8 cellular contexts compared by ENCODE assay signal in genomic region chr19:39832341-39833083, GRCh38. TPM values are rescaled to one million over a fixed set of nuclear protein-coding genes. Genes with fewer than 3 reads are reported as not detected.
DNase-seq lines count a peak whose midpoint lies in the region; ATAC-seq and TF ChIP-seq lines count a peak whose summit lies in the region.

No MANE protein-coding gene starts in this region.

- no peaks in the 10 kb centered on the region for H3K9me3 ChIP-seq in CD8-positive, alpha-beta memory T cell (ENCODE audit: low read length)
- H3K9me3 ChIP-seq in SJSA1 (replicated peaks) = no peaks in the 10 kb centered on the region
- H3K9me3 ChIP-seq in esophagus muscularis mucosa = no peaks in the 10 kb centered on the region
- no peaks in the 10 kb centered on the region for H3K9me3 ChIP-seq in ovary

- peak overlapping the region; percentile 80 to 91 (median 83) for H3K4me3 Mint-ChIP-seq in CD8-positive, alpha-beta memory T cell

- peak overlapping the region; percentile 70 to 96 (median 94) for H3K27ac Mint-ChIP-seq in CD8-positive, alpha-beta memory T cell

- H3K36me3 Mint-ChIP-seq in CD8-positive, alpha-beta memory T cell = peaks cover 13 to 70% (median 15%) of the 10 kb centered on the region in 3 donors

- WGBS in esophagus muscularis mucosa = 77% methylated on average over 5 of the region's 5 CpGs
- 42 to 49% (median 47%) methylated on average over 5 of the region's 5 CpGs for WGBS in ovary, 3 donors

- POLR2A ChIA-PET in CD8-positive, alpha-beta memory T cell (lab: Charles Lee) = no interaction called here

- peaks cover 37 to 55% (median 39%) of the 10 kb centered on the region in 3 donors for H3K4me1 Mint-ChIP-seq in CD8-positive, alpha-beta memory T cell

- TF ChIP-seq CTCF in esophagus muscularis mucosa (IDR thresholded peaks at IDR 0.05) (no peak), ovary (IDR thresholded peaks at IDR 0.05) (no peak)

- DNase-seq in CD8-positive, alpha-beta memory T cell = peak in 2 of 5 donors; percentile 25 to 33
- DNase-seq in SJSA1 (ENCODE audit: low read depth in 1 of 2, low spot score in 2 of 2) = no peak
- no peak for DNase-seq in esophagus muscularis mucosa (ENCODE audit: extremely low spot score)
- DNase-seq in ovary = no peak
- no peak for DNase-seq in kidney glomerular epithelial cell (lab: John Stamatoyannopoulos, UW)

- H3K27ac ChIP-seq in CD8-positive, alpha-beta memory T cell (ENCODE audit: low read depth, low read length) = peak overlapping the region; percentile 97
- H3K27ac ChIP-seq in SJSA1 (no peak overlapping the region), esophagus muscularis mucosa (replicated peaks in 1 of 4) (peak overlapping the region in 3 of 4 donors; percentile 74 to 91 (median 80)), ovary (peak overlapping the region; percentile 56 to 69)

- H3K27me3 Mint-ChIP-seq in CD8-positive, alpha-beta memory T cell = no peaks in the 10 kb centered on the region

- CTCF ChIA-PET in CD8-positive, alpha-beta memory T cell (lab: Charles Lee) = interaction anchor here (1.8 to 2.1 kb wide), 3 partner anchors 11 to 40 kb away, joined by 6 to 27 read pairs (median 6); partner anchors contain the start of gene FBL

- H3K9me3 Mint-ChIP-seq in CD8-positive, alpha-beta memory T cell = no peaks in the 10 kb centered on the region

- peak overlapping the region; percentile 96 for H3K4me3 ChIP-seq in CD8-positive, alpha-beta memory T cell (ENCODE audit: low read length)
- H3K4me3 ChIP-seq in SJSA1 (peak overlapping the region; percentile 62; the same call in 1 of the 2 replicates), esophagus muscularis mucosa (peak overlapping the region; percentile 76 to 93 (median 90)), ovary (peak overlapping the region; percentile 72)

- intact Hi-C loops in esophagus muscularis mucosa (cut with DNase I) = no loop called here
- intact Hi-C loops in ovary (cut with DNase I) = no loop called here

- peaks cover 22% of the 10 kb centered on the region for H3K4me1 ChIP-seq in CD8-positive, alpha-beta memory T cell (ENCODE audit: insufficient read depth, low read length)
- H3K4me1 ChIP-seq in SJSA1 (replicated peaks) (peaks cover 14% of the 10 kb centered on the region), esophagus muscularis mucosa (peaks cover 22 to 32% (median 25%) of the 10 kb centered on the region in 4 donors), ovary (ENCODE audit: insufficient read depth) (peaks cover 4% of the 10 kb centered on the region)

- TF ChIP-seq EP300 in esophagus muscularis mucosa (IDR thresholded peaks at IDR 0.05) = no peak
- no peak for TF ChIP-seq EP300 in ovary (IDR thresholded peaks at IDR 0.05)

- H3K27me3 ChIP-seq in CD8-positive, alpha-beta memory T cell (ENCODE audit: insufficient read depth, low read length, poor library complexity, severe bottlenecking) = no peaks in the 10 kb centered on the region
- H3K27me3 ChIP-seq in SJSA1 (replicated peaks) = no peaks in the 10 kb centered on the region
- H3K27me3 ChIP-seq in esophagus muscularis mucosa = no peaks in the 10 kb centered on the region
- H3K27me3 ChIP-seq in ovary = no peaks in the 10 kb centered on the region

- no peak for ATAC-seq in GM21576 (IDR thresholded peaks at IDR 0.05; ENCODE audit: unreplicated experiment)
- no peak for ATAC-seq in GM19324 (IDR thresholded peaks at IDR 0.05; ENCODE audit: low FRiP score, unreplicated experiment)
- ATAC-seq in GM19455 (IDR thresholded peaks at IDR 0.05; ENCODE audit: unreplicated experiment) = no peak

- TF ChIP-seq POLR2A in esophagus muscularis mucosa (IDR thresholded peaks at IDR 0.05; ENCODE audit: low read depth) = no peak
- TF ChIP-seq POLR2A in ovary (IDR thresholded peaks at IDR 0.05) = no peak

- peaks cover 34% of the 10 kb centered on the region for H3K36me3 ChIP-seq in CD8-positive, alpha-beta memory T cell (ENCODE audit: insufficient read depth, low read length)
- peaks cover 49% of the 10 kb centered on the region for H3K36me3 ChIP-seq in SJSA1
- H3K36me3 ChIP-seq in esophagus muscularis mucosa = peaks cover 39 to 78% (median 68%) of the 10 kb centered on the region in 4 donors
- no peaks in the 10 kb centered on the region for H3K36me3 ChIP-seq in ovary

RNA-seq across cellular contexts. Expression of gene DYRK1B, which starts 1.4 kb away (rescaled TPM):
- total RNA-seq in CD8-positive, alpha-beta memory T cell = 1 to 10 TPM; 7.9 to 9.1 TPM
- 15.3 TPM for polyA plus RNA-seq in CD8-positive, alpha-beta memory T cell
- 1.9 and 2.0 TPM in 2 replicates for total RNA-seq in SJSA1 (2014; rRNA removed; shearing (Covaris generic))
- total RNA-seq in esophagus muscularis mucosa (10 to 100 TPM in 3 of 4 donors, 1 to 10 TPM in 1; 9.3 to 19.4 (median 15.4) TPM), ovary (10 to 100 TPM; 10.1 to 17.8 (median 13.4) TPM)
- 10 to 100 TPM; 18.1 to 31.0 TPM for polyA plus RNA-seq in ovary

RNA-seq across cellular contexts. Expression of gene FBL, which starts 13.7 kb away (rescaled TPM):
- total RNA-seq in CD8-positive, alpha-beta memory T cell = 100 to 1,000 TPM; 661 to 682 TPM
- 182 TPM for polyA plus RNA-seq in CD8-positive, alpha-beta memory T cell
- total RNA-seq in SJSA1 (2014; rRNA removed; shearing (Covaris generic)) = 162 and 189 TPM in 2 replicates
- total RNA-seq in esophagus muscularis mucosa = 100 to 1,000 TPM in 2 of 4 donors, 10 to 100 TPM in 2; 90.6 to 142 (median 96.7) TPM
- 100 to 1,000 TPM; 218 to 494 (median 369) TPM for total RNA-seq in ovary
- 100 to 1,000 TPM; 378 to 532 TPM for polyA plus RNA-seq in ovary

RNA-seq across cellular contexts. Expression of gene LEUTX, which starts 53.9 kb away (rescaled TPM):
- total RNA-seq in CD8-positive, alpha-beta memory T cell = not detected
- polyA plus RNA-seq in CD8-positive, alpha-beta memory T cell = not detected
- total RNA-seq in SJSA1 (2014; rRNA removed; shearing (Covaris generic)) = not detected in 2 replicates
- total RNA-seq in esophagus muscularis mucosa (not detected), ovary (not detected)
- polyA plus RNA-seq in ovary = not detected
